In the genomic region with DNA sequence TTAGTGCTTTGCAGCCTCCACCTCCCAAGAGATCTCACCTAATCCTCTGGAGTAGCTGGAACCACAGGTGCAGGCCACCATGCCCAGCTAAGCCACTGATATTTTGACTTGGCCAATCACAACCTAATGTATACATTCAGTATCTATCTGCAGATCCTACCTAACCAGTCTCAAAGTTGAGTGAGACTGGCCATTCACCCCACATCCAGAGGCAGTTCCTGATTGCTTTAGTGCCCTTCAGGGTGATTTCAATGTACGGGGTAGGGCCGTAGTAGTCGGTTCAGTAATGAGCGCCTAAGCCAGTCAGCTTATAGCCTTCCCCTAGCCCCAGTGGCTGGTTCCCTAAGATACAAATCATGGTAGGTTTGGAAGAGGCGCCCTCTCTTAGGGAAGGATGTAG, we compare ENCODE assay signal across 1 cellular context.
TF ChIP-seq lines count a peak whose summit lies in the region.

No MANE protein-coding gene starts in this region.

TF ChIP-seq in GM23338, 12 proteins besides CTCF, POLR2A, EP300 and RAD21 (continued from another document):
- no peak for TF ChIP-seq ZNF462 (CRISPR knock-in tag; IDR thresholded peaks at IDR 0.05)
- no peak for TF ChIP-seq EZH2 (IDR thresholded peaks at IDR 0.05; ENCODE audit: low read depth, unreplicated experiment)
- no peak for TF ChIP-seq STAT1 (IDR thresholded peaks at IDR 0.05; ENCODE audit: unreplicated experiment)
